In the genomic region with DNA sequence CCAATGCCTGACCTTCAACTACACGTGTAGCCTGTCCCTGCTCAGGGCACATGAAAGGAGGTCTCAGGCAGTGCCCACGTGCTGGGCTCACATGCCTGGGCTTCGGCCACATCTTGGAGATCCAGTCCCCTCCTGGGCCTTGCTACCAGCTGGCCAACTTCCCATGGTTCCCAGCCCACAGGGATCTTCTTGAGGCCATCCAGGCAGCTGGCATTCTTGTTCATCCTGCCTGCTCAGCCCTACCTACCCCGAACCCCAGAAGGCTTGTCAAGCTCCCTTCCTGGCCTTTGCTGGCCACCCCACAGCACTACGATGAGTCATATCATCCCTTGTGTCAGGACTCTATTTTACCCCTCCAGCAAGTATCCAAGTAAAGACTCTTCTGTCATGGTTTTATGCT, we compare ENCODE assay signal across 1 cellular context.
TF ChIP-seq lines count a peak whose summit lies in the region.

No MANE protein-coding gene starts in this region.

TF ChIP-seq in HepG2, 621 proteins besides CTCF, POLR2A, EP300 and RAD21 (continued from another document):
- TF ChIP-seq, protein P1, sequence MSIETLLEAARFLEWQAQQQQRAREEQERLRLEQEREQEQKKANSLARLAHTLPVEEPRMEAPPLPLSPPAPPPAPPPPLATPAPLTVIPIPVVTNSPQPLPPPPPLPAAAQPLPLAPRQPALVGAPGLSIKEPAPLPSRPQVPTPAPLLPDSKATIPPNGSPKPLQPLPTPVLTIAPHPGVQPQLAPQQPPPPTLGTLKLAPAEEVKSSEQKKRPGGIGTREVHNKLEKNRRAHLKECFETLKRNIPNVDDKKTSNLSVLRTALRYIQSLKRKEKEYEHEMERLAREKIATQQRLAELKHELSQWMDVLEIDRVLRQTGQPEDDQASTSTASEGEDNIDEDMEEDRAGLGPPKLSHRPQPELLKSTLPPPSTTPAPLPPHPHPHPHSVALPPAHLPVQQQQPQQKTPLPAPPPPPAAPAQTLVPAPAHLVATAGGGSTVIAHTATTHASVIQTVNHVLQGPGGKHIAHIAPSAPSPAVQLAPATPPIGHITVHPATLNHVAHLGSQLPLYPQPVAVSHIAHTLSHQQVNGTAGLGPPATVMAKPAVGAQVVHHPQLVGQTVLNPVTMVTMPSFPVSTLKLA (IDR thresholded peaks at IDR 0.05) = 0 out of 2 replicates have a peak, but pooled peaks have one; percentile 28
